ENCODE assay signal across 26 cellular contexts in genomic region chr1:228755800-228756199, GRCh38. TPM values are rescaled to one million over a fixed set of nuclear protein-coding genes. Genes with fewer than 3 reads are reported as not detected.
A peak's percentile ranks its signal among the peaks of the same experiment; 100 is the strongest.
DNase-seq lines count a peak whose midpoint lies in the region; TF ChIP-seq lines count a peak whose summit lies in the region.
"Had no signal": no experiment of that assay in that cellular context is flagged by ENCODE, and none has a peak within 500 bp of the region (broad histone marks: within the 10 kb centered on the region; RNA-seq: fewer than 3 reads in every experiment).

No MANE protein-coding gene starts in this region.

- CTCF ChIA-PET in HEK293 (lab: Yijun Ruan, JAX) = no interaction called here

- peaks cover 5% of the 10 kb centered on the region for H3K9me3 Mint-ChIP-seq in activated naive CD4-positive, alpha-beta T cell treated with anti-CD3 and anti-CD28 coated beads, Interleukin-2, amount 50 U/mL, for 24 hours
- peaks cover 3% of the 10 kb centered on the region for H3K9me3 Mint-ChIP-seq in neural progenitor cell
- H3K9me3 Mint-ChIP-seq: CD4-positive, alpha-beta T cell had no signal

- peaks cover 14% of the 10 kb centered on the region for H3K27me3 Mint-ChIP-seq in activated naive CD4-positive, alpha-beta T cell treated with anti-CD3 and anti-CD28 coated beads, Interleukin-2, amount 50 U/mL, for 24 hours
- peaks cover 9% of the 10 kb centered on the region for H3K27me3 Mint-ChIP-seq in neural progenitor cell (ENCODE audit: insufficient read depth, low read depth)

- H3K4me2 ChIP-seq in neural progenitor cell = no peak overlapping the region
- H3K4me2 ChIP-seq: A549; BLaER1 treated with 17β-estradiol and CSF1 and Interleukin-3, amounts not matched to agents 10 nM and 100 nM had no signal

- POLR2A ChIA-PET in HEK293 (lab: Yijun Ruan, JAX) = interaction anchor here (0.6 kb wide), 1 partner anchor 29 kb away, joined by 5 read pairs; no protein-coding TSS in a partner anchor

- H2AFZ ChIP-seq in neural progenitor cell (replicated peaks) = no peak overlapping the region

- H3K27me3 ChIP-seq in neural progenitor cell = no peaks in the 10 kb centered on the region
- no peaks in the 10 kb centered on the region for H3K27me3 ChIP-seq in colonic mucosa
- H3K27me3 ChIP-seq: BLaER1 treated with 17β-estradiol and CSF1 and Interleukin-3, amounts not matched to agents 10 nM and 100 nM had no signal

- H3K36me3 ChIP-seq in HEK293 (ENCODE audit: control insufficient read depth in 2 of 2, insufficient read depth in 1 of 2, low read length in 2 of 2) (no peaks in the 10 kb centered on the region), neural progenitor cell (no peaks in the 10 kb centered on the region), colonic mucosa (no peaks in the 10 kb centered on the region)
- H3K36me3 ChIP-seq: BLaER1 treated with 17β-estradiol and CSF1 and Interleukin-3, amounts not matched to agents 10 nM and 100 nM had no signal

- peak overlapping the region; percentile 15 for H3K27ac Mint-ChIP-seq in activated naive CD4-positive, alpha-beta T cell treated with anti-CD3 and anti-CD28 coated beads, Interleukin-2, amount 50 U/mL, for 24 hours
- peak overlapping the region; percentile 5 for H3K27ac Mint-ChIP-seq in neural progenitor cell
- H3K27ac Mint-ChIP-seq: B cell; CD4-positive, alpha-beta T cell; CD8-positive, alpha-beta T cell had no signal

- no peaks in the 10 kb centered on the region for H3K4me1 Mint-ChIP-seq in activated naive CD4-positive, alpha-beta T cell treated with anti-CD3 and anti-CD28 coated beads, Interleukin-2, amount 50 U/mL, for 24 hours
- H3K4me1 Mint-ChIP-seq in neural progenitor cell = peaks cover 27% of the 10 kb centered on the region

- no peak for TF ChIP-seq CTCF in HEK293 (tag by site-specific recombination; IDR thresholded peaks at IDR 0.05)
- no peak for TF ChIP-seq CTCF in neural progenitor cell (IDR thresholded peaks at IDR 0.05)
- no peak for TF ChIP-seq CTCF in colonic mucosa (IDR thresholded peaks at IDR 0.05)

- no peaks in the 10 kb centered on the region for H4K20me1 ChIP-seq in neural progenitor cell (ENCODE audit: low read depth)
- H4K20me1 ChIP-seq: BLaER1 treated with 17β-estradiol and CSF1 and Interleukin-3, amounts not matched to agents 10 nM and 100 nM had no signal

- H3K27ac ChIP-seq in HEK293 (ENCODE audit: extremely low read depth, low read depth, low read length) (no peak overlapping the region), neural progenitor cell (no peak overlapping the region), colonic mucosa (no peak overlapping the region)
- H3K27ac ChIP-seq: 22Rv1; A549; BLaER1 treated with 17β-estradiol and CSF1 and Interleukin-3, amounts not matched to agents 10 nM and 100 nM; C4-2B had no signal

- peaks cover 15% of the 10 kb centered on the region for H3K4me1 ChIP-seq in HEK293 (ENCODE audit: control insufficient read depth, insufficient read depth, low read length)
- peaks cover 4% of the 10 kb centered on the region for H3K4me1 ChIP-seq in neural progenitor cell
- no peaks in the 10 kb centered on the region for H3K4me1 ChIP-seq in colonic mucosa
- H3K4me1 ChIP-seq: A549, Caco-2 had no signal

- H3K9me3 ChIP-seq in HEK293 (ENCODE audit: control insufficient read depth, insufficient read depth, low read depth, low read length) (no peaks in the 10 kb centered on the region), neural progenitor cell (ENCODE audit: low read depth) (no peaks in the 10 kb centered on the region), colonic mucosa (no peaks in the 10 kb centered on the region)
- H3K9me3 ChIP-seq: A549, Caco-2 had no signal

- H3F3A ChIP-seq in neural progenitor cell (ENCODE audit: low read depth) = no peaks in the 10 kb centered on the region

- intact Hi-C loops in colonic mucosa (cut with DNase I) = no loop called here

- no peaks in the 10 kb centered on the region for H3K36me3 Mint-ChIP-seq in activated naive CD4-positive, alpha-beta T cell treated with anti-CD3 and anti-CD28 coated beads, Interleukin-2, amount 50 U/mL, for 24 hours
- H3K36me3 Mint-ChIP-seq in neural progenitor cell = no peaks in the 10 kb centered on the region
- H3K36me3 Mint-ChIP-seq: CD8-positive, alpha-beta T cell had no signal

- no peak overlapping the region for H3K4me3 Mint-ChIP-seq in activated naive CD4-positive, alpha-beta T cell treated with anti-CD3 and anti-CD28 coated beads, Interleukin-2, amount 50 U/mL, for 24 hours
- no peak overlapping the region for H3K4me3 Mint-ChIP-seq in neural progenitor cell
- H3K4me3 Mint-ChIP-seq: B cell; CD4-positive, alpha-beta T cell had no signal

- DNase-seq in NCI-H82 (lab: John Stamatoyannopoulos, UW) (peak; percentile 24), NCI-H82 treated with DMSO at 0.1 percent for 48 hours (lab: John Stamatoyannopoulos, UW; ENCODE audit: unreplicated experiment) (no peak), neural progenitor cell (ENCODE audit: low spot score) (no peak), colonic mucosa (no peak)
- DNase-seq in activated naive CD4-positive, alpha-beta T cell (lab: John Stamatoyannopoulos, UW) = no peak
- DNase-seq in activated effector memory CD4-positive, alpha-beta T cell treated with anti-CD3 and anti-CD28 coated beads, Interleukin-2, amount 50 U/mL, for 16 hours = no peak
- DNase-seq: AML-193; Caco-2; Calu3; CD4-positive, alpha-beta T cell; CD8-positive, alpha-beta T cell; DMS 273 treated with DMSO at 0.1 percent for 48 hours; DMS153; DMS53; DMS79; DND-41; EL; GDM1 had no signal

- H3K4me3 ChIP-seq in HEK293 (ENCODE audit: low read depth, low read length) (no peak overlapping the region), neural progenitor cell (no peak overlapping the region), colonic mucosa (no peak overlapping the region)
- H3K4me3 ChIP-seq: A549; BLaER1 treated with 17β-estradiol and CSF1 and Interleukin-3, amounts not matched to agents 10 nM and 100 nM; GM12878 had no signal

- H3K79me2 ChIP-seq in neural progenitor cell (ENCODE audit: low read depth) = no peaks in the 10 kb centered on the region

- H3K9ac ChIP-seq in neural progenitor cell (no peak overlapping the region), colonic mucosa (ENCODE audit: low read depth in 2 of 2, low read length in 2 of 2) (no peak overlapping the region)
- H3K9ac ChIP-seq: BLaER1 treated with 17β-estradiol and CSF1 and Interleukin-3, amounts not matched to agents 10 nM and 100 nM had no signal

TF ChIP-seq in HEK293, 187 proteins besides CTCF, POLR2A, EP300 and RAD21:
- TF ChIP-seq KLF7 (tag by site-specific recombination; IDR thresholded peaks at IDR 0.05; ENCODE audit: borderline replicate concordance) (no peak), PRDM10 (tag by site-specific recombination; IDR thresholded peaks at IDR 0.05) (peak; percentile 71), BCL6B (tag by site-specific recombination; IDR thresholded peaks at IDR 0.05) (no peak), FEZF1 (tag by site-specific recombination; IDR thresholded peaks at IDR 0.05) (peak; percentile 62), ZNF366 (tag by site-specific recombination; conservative IDR thresholded peaks at IDR 0.05) (peak; percentile 61; the same call in 1 of the 2 replicates), ZBTB17 (tag by site-specific recombination; IDR thresholded peaks at IDR 0.05) (0 out of 2 replicates have a peak, but pooled peaks have one; percentile 22)

RNA-seq across cellular contexts. Expression of gene RHOU, which starts 20.5 kb away (rescaled TPM):
- total RNA-seq in neural progenitor cell (ENCODE audit: low replicate concordance) (47.6 and 67.0 TPM in 2 replicates), colonic mucosa (10 to 100 TPM; 13.3 to 24.3 TPM)
- total RNA-seq: B cell, GM12878 had no signal
